1 cellular context compared by ENCODE assay signal in genomic region chr1:162372159-162373071, GRCh38.
TF ChIP-seq lines count a peak whose summit lies in the region.

No MANE protein-coding gene starts in this region.

TF ChIP-seq in WTC11, 78 proteins besides CTCF, POLR2A, EP300 and RAD21 (continued from another document):
- TF ChIP-seq STAT6 (CRISPR knock-in tag; conservative IDR thresholded peaks at IDR 0.05; ENCODE audit: low read depth): no peak
- TF ChIP-seq PRRX2 (CRISPR knock-in tag; IDR thresholded peaks at IDR 0.05): no peak
